Comparison of ENCODE assay signal across 16 cellular contexts in genomic region chr3:42875325-42876151, GRCh38. TPM values are rescaled to one million over a fixed set of nuclear protein-coding genes. Genes with fewer than 3 reads are reported as not detected.
DNase-seq lines count a peak whose midpoint lies in the region; ATAC-seq and TF ChIP-seq lines count a peak whose summit lies in the region.
"Had no signal": no experiment of that assay in that cellular context is flagged by ENCODE, and none has a peak within 500 bp of the region (broad histone marks: within the 10 kb centered on the region; RNA-seq: fewer than 3 reads in every experiment).

A gene with protein sequence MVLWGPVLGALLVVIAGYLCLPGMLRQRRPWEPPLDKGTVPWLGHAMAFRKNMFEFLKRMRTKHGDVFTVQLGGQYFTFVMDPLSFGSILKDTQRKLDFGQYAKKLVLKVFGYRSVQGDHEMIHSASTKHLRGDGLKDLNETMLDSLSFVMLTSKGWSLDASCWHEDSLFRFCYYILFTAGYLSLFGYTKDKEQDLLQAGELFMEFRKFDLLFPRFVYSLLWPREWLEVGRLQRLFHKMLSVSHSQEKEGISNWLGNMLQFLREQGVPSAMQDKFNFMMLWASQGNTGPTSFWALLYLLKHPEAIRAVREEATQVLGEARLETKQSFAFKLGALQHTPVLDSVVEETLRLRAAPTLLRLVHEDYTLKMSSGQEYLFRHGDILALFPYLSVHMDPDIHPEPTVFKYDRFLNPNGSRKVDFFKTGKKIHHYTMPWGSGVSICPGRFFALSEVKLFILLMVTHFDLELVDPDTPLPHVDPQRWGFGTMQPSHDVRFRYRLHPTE (minus strand): TSS chr3:42875879. CDS start chr3:42875816, 63 bp downstream.

- intact Hi-C loops in right lobe of liver (cut with DNase I): no loop called here

- WGBS in right lobe of liver (ENCODE audit: insufficient coverage, low coverage, low lambda C conversion rate, missing lambda C conversion rate): 15% methylated on average over 4 of the region's 13 CpGs

- H3K27me3 ChIP-seq in right lobe of liver (no peaks in the 10 kb centered on the region), osteoblast (ENCODE audit: insufficient read depth, low read length) (peaks cover 7% of the 10 kb centered on the region)
- H3K27me3 ChIP-seq: BE2C had no signal

- DNase-seq in islet precursor cell: peak; percentile 23
- peak; percentile 75 to 94 (median 90) for DNase-seq in right lobe of liver
- DNase-seq in osteoblast (ENCODE audit: insufficient read length, low spot score, missing footprints): peak; percentile 57
- no peak for DNase-seq in DMS 273 treated with DMSO at 0.1 percent for 48 hours (lab: John Stamatoyannopoulos, UW)
- DNase-seq in DMS53 treated with DMSO at 0.1 percent for 48 hours (lab: John Stamatoyannopoulos, UW; ENCODE audit: unreplicated experiment): no peak
- no peak for DNase-seq in omental fat pad (ENCODE audit: low spot score)
- DNase-seq: BE2C; CD4-positive, alpha-beta memory T cell; DMS153; DND-41; GDM1; H9 had no signal

- H3K79me2 ChIP-seq in osteoblast (ENCODE audit: insufficient read depth, low read length): no peaks in the 10 kb centered on the region

- no peak within 1 kb of the TSS for H3K4me2 ChIP-seq in osteoblast (ENCODE audit: insufficient read depth, low read length)
- H3K4me2 ChIP-seq: A549, GM23338 had no signal

- H3K27ac ChIP-seq in right lobe of liver (peak within 1 kb of the TSS; percentile 91 to 98 (median 93)), osteoblast (ENCODE audit: low read depth, low read length) (no peak within 1 kb of the TSS)
- H3K27ac ChIP-seq: A549, C4-2B had no signal

- H4K20me1 ChIP-seq in osteoblast (ENCODE audit: insufficient read depth, low read length): no peaks in the 10 kb centered on the region

- TF ChIP-seq CTCF in right lobe of liver (IDR thresholded peaks at IDR 0.05) (no peak), osteoblast (IDR thresholded peaks at IDR 0.05; ENCODE audit: extremely low read depth, low read depth, low read length) (no peak), omental fat pad (IDR thresholded peaks at IDR 0.05) (no peak)

- H3K9me3 ChIP-seq in right lobe of liver (no peaks in the 10 kb centered on the region), osteoblast (ENCODE audit: low read depth, low read length) (no peaks in the 10 kb centered on the region)
- H3K9me3 ChIP-seq: A549, BE2C had no signal

- peak; percentile 85 for TF ChIP-seq POLR2A in right lobe of liver (IDR thresholded peaks at IDR 0.05)

- H3K36me3 ChIP-seq in right lobe of liver (no peaks in the 10 kb centered on the region), osteoblast (ENCODE audit: insufficient read depth, low read length) (no peaks in the 10 kb centered on the region)
- H3K36me3 ChIP-seq: BE2C had no signal

- ATAC-seq in right lobe of liver: peak; percentile 48 to 81 (median 74)
- no peak for ATAC-seq in omental fat pad (ENCODE audit: low FRiP score)
- ATAC-seq: A549, GM23338 had no signal

- peaks cover 0 to 40% (median 10%) of the 10 kb centered on the region in 4 donors for H3K4me1 ChIP-seq in right lobe of liver
- no peaks in the 10 kb centered on the region for H3K4me1 ChIP-seq in osteoblast (ENCODE audit: insufficient read depth, low read length)
- H3K4me1 ChIP-seq: A549 had no signal

- no peak within 1 kb of the TSS for H2AFZ ChIP-seq in osteoblast (ENCODE audit: low read length)
- H2AFZ ChIP-seq: GM23338 had no signal

- peak within 1 kb of the TSS; percentile 37 to 80 (median 77) for H3K4me3 ChIP-seq in right lobe of liver
- no peak within 1 kb of the TSS for H3K4me3 ChIP-seq in osteoblast (ENCODE audit: insufficient read depth, low read length)
- H3K4me3 ChIP-seq: A549, GM23338 had no signal

RNA-seq across cellular contexts. Expression of the gene that starts here (rescaled TPM):
- total RNA-seq in right lobe of liver (100 to 1,000 TPM; 237 to 478 (median 308) TPM), osteoblast (not detected in 2 replicates), omental fat pad (under 1 TPM in 2 of 4 donors, not detected in 2; 0.19 to 0.36 TPM)
- total RNA-seq: CD4-positive, alpha-beta memory T cell; GM23338; H9; HT1080 had no signal

Comparison
In these comparisons a context has a peak if more than half of its experiments do, and no peak if none do; other contexts are left out.
1. RNA of the gene that starts here (total RNA-seq): 237 to 478 TPM in right lobe of liver; 0.19 to 0.36 TPM in omental fat pad and not detected in osteoblast; every median in the first group is over 100 times any median in the second.
2. Peak in DNase-seq in osteoblast; RNA of the gene not detected or under 1 TPM.
3. DNase-seq: peak in islet precursor cell (single experiment) and right lobe of liver (3 of 3); none in DMS 273 treated with DMSO at 0.1 percent for 48 hours (single experiment), DMS53 treated with DMSO at 0.1 percent for 48 hours (single experiment) and omental fat pad (single experiment).